ENCODE assay signal across 8 cellular contexts in the genomic region with DNA sequence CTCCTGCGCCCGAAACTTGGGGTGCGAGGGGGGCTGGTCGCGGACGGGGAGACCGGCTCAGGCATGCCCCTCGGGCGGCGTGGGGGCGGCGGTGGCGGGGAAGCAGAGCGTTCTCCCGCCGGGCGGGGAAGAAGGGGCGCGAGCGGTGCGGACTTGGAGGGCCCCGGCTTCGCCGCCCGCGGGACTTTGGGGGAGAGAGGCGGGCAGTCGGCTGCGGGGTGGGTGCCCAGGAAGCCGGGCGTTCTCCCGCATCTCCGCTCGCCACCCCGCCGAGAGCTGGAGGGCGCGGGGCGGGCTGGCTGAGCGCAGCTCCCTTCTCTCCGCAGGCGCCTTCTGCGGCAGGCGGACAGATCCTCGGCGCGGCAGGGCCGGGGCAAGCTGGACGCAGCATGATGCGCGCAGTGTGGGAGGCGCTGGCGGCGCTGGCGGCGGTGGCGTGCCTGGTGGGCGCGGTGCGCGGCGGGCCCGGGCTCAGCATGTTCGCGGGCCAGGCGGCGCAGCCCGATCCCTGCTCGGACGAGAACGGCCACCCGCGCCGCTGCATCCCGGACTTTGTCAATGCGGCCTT. TPM values are rescaled to one million over a fixed set of nuclear protein-coding genes. Genes with fewer than 3 reads are reported as not detected.
DNase-seq lines count a peak whose midpoint lies in the region; ATAC-seq and TF ChIP-seq lines count a peak whose summit lies in the region.

No MANE protein-coding gene starts in this region.

- CTCF ChIA-PET in activated CD8-positive, alpha-beta T cell treated with anti-CD3 and anti-CD28 coated beads for 36 hours (lab: Charles Lee): interaction anchor here (1.5 kb wide), 2 partner anchors 18 to 507 kb away, joined by 4 to 6 read pairs; no protein-coding TSS in a partner anchor

- intact Hi-C loops in activated CD4-positive, alpha-beta T cell treated with anti-CD3 and anti-CD28 coated beads, Interleukin-2, amount 10 ng/mL, durations not matched to agents 24 days and 14 days (cut with micrococcal nuclease): loop anchor here (2.0 to 5.0 kb wide), 2 partner anchors 19 to 270 kb away; no protein-coding TSS in a partner anchor
- intact Hi-C loops in activated CD8-positive, alpha-beta T cell treated with anti-CD3 and anti-CD28 coated beads for 36 hours (cut with micrococcal nuclease): loop anchor here (10.0 kb wide), 1 partner anchor 623 kb away; a partner anchor contains a TSS

- TF ChIP-seq CTCF in activated CD8-positive, alpha-beta T cell treated with anti-CD3 and anti-CD28 coated beads for 36 hours (IDR thresholded peaks at IDR 0.05): no peak
- TF ChIP-seq CTCF in foreskin keratinocyte (conservative IDR thresholded peaks at IDR 0.05) (no peak), osteocyte (IDR thresholded peaks at IDR 0.05) (no peak)

- no peak overlapping the region for H3K27ac ChIP-seq in foreskin keratinocyte

- H3K27ac Mint-ChIP-seq in activated CD4-positive, alpha-beta T cell treated with anti-CD3 and anti-CD28 coated beads, Interleukin-2, amount 10 ng/mL, durations not matched to agents 24 days and 14 days: no peak overlapping the region
- H3K27ac Mint-ChIP-seq in activated CD8-positive, alpha-beta T cell treated with anti-CD3 and anti-CD28 coated beads for 36 hours: no peak overlapping the region
- H3K27ac Mint-ChIP-seq in osteocyte (ENCODE audit: unreplicated experiment): no peak overlapping the region

- H3K27me3 Mint-ChIP-seq in activated CD4-positive, alpha-beta T cell treated with anti-CD3 and anti-CD28 coated beads, Interleukin-2, amount 10 ng/mL, durations not matched to agents 24 days and 14 days: peaks cover 56% of the 10 kb centered on the region
- H3K27me3 Mint-ChIP-seq in activated CD8-positive, alpha-beta T cell treated with anti-CD3 and anti-CD28 coated beads for 36 hours: peaks cover 57% of the 10 kb centered on the region
- peaks cover 49% of the 10 kb centered on the region for H3K27me3 Mint-ChIP-seq in osteocyte (ENCODE audit: unreplicated experiment)

- peaks cover 88% of the 10 kb centered on the region for H3K27me3 ChIP-seq in foreskin keratinocyte

- H3K4me1 ChIP-seq in foreskin keratinocyte: no peaks in the 10 kb centered on the region

- ATAC-seq in activated CD8-positive, alpha-beta T cell treated with anti-CD3 and anti-CD28 coated beads for 36 hours: no peak
- ATAC-seq in foreskin keratinocyte (peak; percentile 37), GM18858 (IDR thresholded peaks at IDR 0.05; ENCODE audit: unreplicated experiment) (no peak), GM19023 (IDR thresholded peaks at IDR 0.05; ENCODE audit: unreplicated experiment) (no peak)

- peak overlapping the region; percentile 87 for H3K4me3 Mint-ChIP-seq in activated CD4-positive, alpha-beta T cell treated with anti-CD3 and anti-CD28 coated beads, Interleukin-2, amount 10 ng/mL, durations not matched to agents 24 days and 14 days
- H3K4me3 Mint-ChIP-seq in activated CD8-positive, alpha-beta T cell treated with anti-CD3 and anti-CD28 coated beads for 36 hours: peak overlapping the region; percentile 79
- peak overlapping the region; percentile 88 for H3K4me3 Mint-ChIP-seq in osteocyte (ENCODE audit: unreplicated experiment)

- DNase-seq in activated CD4-positive, alpha-beta T cell treated with anti-CD3 and anti-CD28 coated beads, Interleukin-2, amount 10 ng/mL, durations not matched to agents 24 days and 14 days: peak; percentile 68
- DNase-seq in activated CD4-positive, alpha-beta T cell treated with anti-CD3 and anti-CD28 coated beads for 1 hour: no peak
- DNase-seq in activated CD8-positive, alpha-beta T cell treated with anti-CD3 and anti-CD28 coated beads for 36 hours: peak; percentile 8
- DNase-seq in foreskin keratinocyte (peak in 1 of 2 donors; percentile 15), osteocyte (ENCODE audit: extremely low spot score, unreplicated experiment) (peak; percentile 87), HuH-7.5 (ENCODE audit: low spot score) (no peak)

- H3K36me3 Mint-ChIP-seq in activated CD4-positive, alpha-beta T cell treated with anti-CD3 and anti-CD28 coated beads, Interleukin-2, amount 10 ng/mL, durations not matched to agents 24 days and 14 days (ENCODE audit: low read depth): no peaks in the 10 kb centered on the region
- no peaks in the 10 kb centered on the region for H3K36me3 Mint-ChIP-seq in activated CD8-positive, alpha-beta T cell treated with anti-CD3 and anti-CD28 coated beads for 36 hours (ENCODE audit: low read depth)
- peaks cover 8% of the 10 kb centered on the region for H3K36me3 Mint-ChIP-seq in osteocyte (ENCODE audit: unreplicated experiment)

- H3K4me1 Mint-ChIP-seq in activated CD4-positive, alpha-beta T cell treated with anti-CD3 and anti-CD28 coated beads, Interleukin-2, amount 10 ng/mL, durations not matched to agents 24 days and 14 days: peaks cover 4% of the 10 kb centered on the region
- H3K4me1 Mint-ChIP-seq in activated CD8-positive, alpha-beta T cell treated with anti-CD3 and anti-CD28 coated beads for 36 hours (ENCODE audit: low read depth): peaks cover 7% of the 10 kb centered on the region
- H3K4me1 Mint-ChIP-seq in osteocyte (ENCODE audit: unreplicated experiment): peaks cover 9% of the 10 kb centered on the region

- no peaks in the 10 kb centered on the region for H3K9me3 Mint-ChIP-seq in activated CD4-positive, alpha-beta T cell treated with anti-CD3 and anti-CD28 coated beads, Interleukin-2, amount 10 ng/mL, durations not matched to agents 24 days and 14 days
- H3K9me3 Mint-ChIP-seq in activated CD8-positive, alpha-beta T cell treated with anti-CD3 and anti-CD28 coated beads for 36 hours: no peaks in the 10 kb centered on the region
- H3K9me3 Mint-ChIP-seq in osteocyte (ENCODE audit: unreplicated experiment): no peaks in the 10 kb centered on the region

- POLR2A ChIA-PET in activated CD8-positive, alpha-beta T cell treated with anti-CD3 and anti-CD28 coated beads for 36 hours (lab: Charles Lee): interaction anchor here (0.6 kb wide), 1 partner anchor 12 kb away, joined by 3 read pairs; no protein-coding TSS in a partner anchor

RNA-seq across cellular contexts. Expression of a gene that starts 0.8 kb away (rescaled TPM):
- total RNA-seq in activated CD4-positive, alpha-beta T cell treated with anti-CD3 and anti-CD28 coated beads, Interleukin-2, amount 10 ng/mL, durations not matched to agents 24 days and 14 days: 0.43 and 0.51 TPM in 2 replicates
- total RNA-seq in activated CD8-positive, alpha-beta T cell treated with anti-CD3 and anti-CD28 coated beads for 36 hours: 1 to 10 TPM; 1.2 to 1.3 TPM
- 0.78 and 0.85 TPM in 2 replicates for total RNA-seq in foreskin keratinocyte
- polyA plus RNA-seq in foreskin keratinocyte: 0.47 and 0.48 TPM in 2 replicates
- total RNA-seq in osteocyte: 19.9 and 21.4 TPM in 2 replicates

RNA-seq across cellular contexts. Expression of a gene that starts 56.6 kb away (rescaled TPM):
- total RNA-seq in activated CD4-positive, alpha-beta T cell treated with anti-CD3 and anti-CD28 coated beads, Interleukin-2, amount 10 ng/mL, durations not matched to agents 24 days and 14 days: 32.6 and 36.8 TPM in 2 replicates
- total RNA-seq in activated CD8-positive, alpha-beta T cell treated with anti-CD3 and anti-CD28 coated beads for 36 hours: 10 to 100 TPM; 46.7 to 50.4 TPM
- not detected in 2 replicates for total RNA-seq in foreskin keratinocyte
- polyA plus RNA-seq in foreskin keratinocyte: not detected in 2 replicates
- not detected in 2 replicates for total RNA-seq in osteocyte

Comparison
In these comparisons a context has a peak if more than half of its experiments do, and no peak if none do; other contexts are left out.
1. DNase-seq: peak in activated CD4-positive, alpha-beta T cell treated with anti-CD3 and anti-CD28 coated beads, Interleukin-2, amount 10 ng/mL, durations not matched to agents 24 days and 14 days (single experiment), activated CD8-positive, alpha-beta T cell treated with anti-CD3 and anti-CD28 coated beads for 36 hours (single experiment) and osteocyte (single experiment); none in activated CD4-positive, alpha-beta T cell treated with anti-CD3 and anti-CD28 coated beads for 1 hour (single experiment) and HuH-7.5 (single experiment).
2. RNA of a gene that starts 56.6 kb away (total RNA-seq): 46.7 to 50.4 TPM in activated CD8-positive, alpha-beta T cell treated with anti-CD3 and anti-CD28 coated beads for 36 hours and 32.6 to 36.8 TPM in activated CD4-positive, alpha-beta T cell treated with anti-CD3 and anti-CD28 coated beads, Interleukin-2, amount 10 ng/mL, durations not matched to agents 24 days and 14 days; not detected in foreskin keratinocyte and not detected in osteocyte; every median in the first group is over 10 times any median in the second.
3. Peak in every context shown above with its lines, with median percentiles within 50 percentile points of each other: H3K4me3 Mint-ChIP-seq.